ENCODE assay signal across 19 cellular contexts in genomic region chr15:66655997-66656396, GRCh38. TPM values are rescaled to one million over a fixed set of nuclear protein-coding genes. Genes with fewer than 3 reads are reported as not detected.
DNase-seq lines count a peak whose midpoint lies in the region; ATAC-seq, FAIRE-seq and TF ChIP-seq lines count a peak whose summit lies in the region.
"Had no signal": no experiment of that assay in that cellular context is flagged by ENCODE, and none has a peak within 500 bp of the region (broad histone marks: within the 10 kb centered on the region; RNA-seq: fewer than 3 reads in every experiment).

No MANE protein-coding gene starts in this region.

- H3K27ac ChIP-seq in endodermal cell (ENCODE audit: low read depth, low read length) (no peak overlapping the region), pancreas (no peak overlapping the region)
- H3K27ac ChIP-seq: gastroesophageal sphincter, psoas muscle had no signal

- H3K4me3 ChIP-seq in endodermal cell (ENCODE audit: low read length) (no peak overlapping the region), pancreas (no peak overlapping the region)
- H3K4me3 ChIP-seq: GM12878, psoas muscle had no signal

- intact Hi-C loops in pancreas (cut with DNase I), result no loop called here

- H3K36me3 Mint-ChIP-seq in endodermal cell (ENCODE audit: low read depth), result no peaks in the 10 kb centered on the region
- H3K36me3 Mint-ChIP-seq in neural crest cell (ENCODE audit: low read depth), result no peaks in the 10 kb centered on the region
- H3K36me3 Mint-ChIP-seq: CD4-positive, CD25-positive, alpha-beta regulatory T cell had no signal

- no peak overlapping the region for H3K9ac ChIP-seq in endodermal cell (ENCODE audit: extremely low read depth, low read length, poor library complexity, severe bottlenecking)

- DNase-seq in SIG-M5 treated with dmso at 0.1 percent for 504 hours (lab: John Stamatoyannopoulos, UW; ENCODE audit: unreplicated experiment), result peak; percentile 13
- DNase-seq in SIG-M5 (lab: John Stamatoyannopoulos, UW), result no peak
- peak; percentile 73 for DNase-seq in HuH-7.5 (ENCODE audit: low spot score)
- no peak for DNase-seq in endodermal cell
- no peak for DNase-seq in neural crest cell (ENCODE audit: low read depth, low spot score)
- no peak for DNase-seq in pancreas
- DNase-seq: 8988T; activated CD4-positive, CD25-positive, alpha-beta regulatory T cell; activated T-cell treated with anti-CD3 and anti-CD28 coated beads for 4 hours; CD4-positive, CD25-positive, alpha-beta regulatory T cell; cerebellar nuclear complex; NCI-H524 treated with DMSO at 0.1 percent for 48 hours; psoas muscle had no signal

- ATAC-seq in HG02759 (IDR thresholded peaks at IDR 0.05; ENCODE audit: unreplicated experiment) (no peak), HG03175 (IDR thresholded peaks at IDR 0.05; ENCODE audit: unreplicated experiment) (no peak), pancreas (no peak)
- ATAC-seq: gastroesophageal sphincter, GM12878, psoas muscle had no signal

- peaks cover 17% of the 10 kb centered on the region for H3K4me1 ChIP-seq in endodermal cell (ENCODE audit: control insufficient read depth, insufficient read depth, low read length)
- no peaks in the 10 kb centered on the region for H3K4me1 ChIP-seq in pancreas
- H3K4me1 ChIP-seq: psoas muscle had no signal

- H3K9me3 ChIP-seq in endodermal cell (ENCODE audit: control insufficient read depth, low read length) (no peaks in the 10 kb centered on the region), pancreas (no peaks in the 10 kb centered on the region)
- H3K9me3 ChIP-seq: gastroesophageal sphincter, psoas muscle had no signal

- H3K4me3 Mint-ChIP-seq in endodermal cell (peak overlapping the region; percentile 3), neural crest cell (no peak overlapping the region)

- TF ChIP-seq CTCF in endodermal cell (conservative IDR thresholded peaks at IDR 0.05) (no peak), neural crest cell (conservative IDR thresholded peaks at IDR 0.05) (no peak), pancreas (IDR thresholded peaks at IDR 0.05) (no peak)

- no peaks in the 10 kb centered on the region for H3K36me3 ChIP-seq in endodermal cell (ENCODE audit: control insufficient read depth, insufficient read depth, low read length)
- H3K36me3 ChIP-seq in pancreas, result no peaks in the 10 kb centered on the region
- H3K36me3 ChIP-seq: gastroesophageal sphincter had no signal

- H3K4me1 Mint-ChIP-seq in endodermal cell (peaks cover 41% of the 10 kb centered on the region), neural crest cell (peaks cover 29% of the 10 kb centered on the region)

- FAIRE-seq in pancreas (lab: Jason Lieb, UNC), result no peak
- FAIRE-seq: endometrium, GM12878, H54 had no signal

- peak overlapping the region; percentile 57 for H3K27ac Mint-ChIP-seq in endodermal cell
- peak overlapping the region; percentile 71 for H3K27ac Mint-ChIP-seq in neural crest cell (ENCODE audit: unreplicated experiment)

- H3K9me3 Mint-ChIP-seq in endodermal cell (no peaks in the 10 kb centered on the region), neural crest cell (no peaks in the 10 kb centered on the region)

- peaks cover 2% of the 10 kb centered on the region for H3K27me3 Mint-ChIP-seq in endodermal cell (ENCODE audit: insufficient read depth)
- H3K27me3 Mint-ChIP-seq in neural crest cell (ENCODE audit: low read depth), result no peaks in the 10 kb centered on the region

- WGBS in endodermal cell (ENCODE audit: insufficient coverage in 1 of 2, insufficient read length in 1 of 2), 2 experiments, result 93 to 100% methylated on average over 2 of the region's 2 CpGs
- WGBS in pancreas, 2 donors, result 93 to 98% methylated on average over 2 of the region's 2 CpGs

- H3K27me3 ChIP-seq in endodermal cell (ENCODE audit: control insufficient read depth, insufficient read depth, low read length, poor library complexity, severe bottlenecking), result no peaks in the 10 kb centered on the region
- no peaks in the 10 kb centered on the region for H3K27me3 ChIP-seq in pancreas

RNA-seq across cellular contexts. Expression of gene SMAD6, which starts 46.0 kb away (rescaled TPM):
- 100 to 1,000 TPM; 190 to 213 TPM for total RNA-seq in endodermal cell
- 16.0 TPM for polyA plus RNA-seq in endodermal cell (2013, experiment 1 of 2)
- polyA plus RNA-seq in endodermal cell (2013, experiment 2 of 2), result 17.3 TPM
- total RNA-seq in neural crest cell, result 4.7 and 5.4 TPM in 2 replicates
- 10 to 100 TPM in 1 of 6 donors, 1 to 10 TPM in 5; 2.8 to 13.1 (median 3.7) TPM for total RNA-seq in pancreas
- polyA plus RNA-seq in pancreas, result 1 to 10 TPM; 2.6 to 2.7 TPM
- polyA plus RNA-seq: CD4-positive, CD25-positive, alpha-beta regulatory T cell had no signal

Comparison
In these comparisons a context has a peak if more than half of its experiments do, and no peak if none do; other contexts are left out.
1. DNase-seq: peak in SIG-M5 treated with dmso at 0.1 percent for 504 hours (single experiment) and HuH-7.5 (single experiment); none in SIG-M5 (single experiment), endodermal cell (single experiment), neural crest cell (single experiment) and pancreas (0 of 6).
2. RNA of gene SMAD6, which starts 46.0 kb away (total RNA-seq): 190 to 213 TPM in endodermal cell; 4.7 to 5.4 TPM in neural crest cell and 2.8 to 13.1 TPM in pancreas; every median in the first group is over 10 times any median in the second.